39 cellular contexts compared by ENCODE assay signal in the genomic region with DNA sequence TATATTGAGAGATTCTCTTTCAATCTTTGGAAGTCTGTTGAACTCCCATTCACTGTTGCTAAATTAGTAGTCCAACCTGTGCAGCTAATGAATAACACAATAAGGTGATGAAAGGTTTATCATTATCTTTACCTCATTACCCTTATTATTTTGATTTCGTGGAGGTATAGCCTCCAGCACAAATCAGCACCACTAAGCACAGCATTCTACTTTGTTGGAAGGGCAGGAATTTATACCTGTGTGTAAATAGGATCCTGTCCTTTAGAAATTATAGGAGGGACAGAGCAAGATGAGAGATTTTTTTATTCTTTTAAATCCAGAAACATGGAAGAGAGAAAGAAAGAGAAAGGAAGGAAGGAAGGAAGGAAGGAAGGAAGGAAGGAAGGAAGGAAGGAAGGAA.
"Had no signal": no experiment of that assay in that cellular context is flagged by ENCODE, and none has a peak within 500 bp of the region (broad histone marks: within the 10 kb centered on the region; RNA-seq: fewer than 3 reads in every experiment).

No MANE protein-coding gene starts in this region.

- H3K4me1 ChIP-seq: adrenal gland, ascending aorta, body of pancreas, breast epithelium had no signal

- H3K36me3 Mint-ChIP-seq: activated naive CD4-positive, alpha-beta T cell treated with anti-CD3 and anti-CD28 coated beads, Interleukin-2, amount 10 ng/mL, durations not matched to agents 7 days and 5 days; activated naive CD4-positive, alpha-beta T cell treated with anti-CD3 and anti-CD28 coated beads, Interleukin-2, amount 50 U/mL, for 24 hours; activated naive CD4-positive, alpha-beta T cell treated with anti-CD3 and anti-CD28 coated beads, Interleukin-2, amount 50 U/mL, for 72 hours; activated naive CD8-positive, alpha-beta T cell; activated naive CD8-positive, alpha-beta T cell treated with anti-CD3 and anti-CD28 coated beads for 36 hours; activated naive CD8-positive, alpha-beta T cell treated with anti-CD3 and anti-CD28 coated beads, Interleukin-2, amount 10 ng/mL, durations not matched to agents 7 days and 5 days; brain had no signal

- H3K4me3 Mint-ChIP-seq: activated naive CD4-positive, alpha-beta T cell treated with anti-CD3 and anti-CD28 coated beads for 36 hours; activated naive CD4-positive, alpha-beta T cell treated with anti-CD3 and anti-CD28 coated beads, Interleukin-2, amount 10 ng/mL, durations not matched to agents 7 days and 5 days; activated naive CD4-positive, alpha-beta T cell treated with anti-CD3 and anti-CD28 coated beads, Interleukin-2, amount 50 U/mL, for 24 hours; activated naive CD8-positive, alpha-beta T cell; activated naive CD8-positive, alpha-beta T cell treated with anti-CD3 and anti-CD28 coated beads for 36 hours; activated naive CD8-positive, alpha-beta T cell treated with anti-CD3 and anti-CD28 coated beads, Interleukin-2, amount 10 ng/mL, durations not matched to agents 7 days and 5 days; activated naive CD8-positive, alpha-beta T cell treated with anti-CD3 and anti-CD28 coated beads, Interleukin-2, amount 50 U/mL, for 24 hours; activated T-cell treated with anti-CD3 and anti-CD28 coated beads, Interleukin-2, amount 50 U/mL, for 24 hours; activated T-cell treated with anti-CD3 and anti-CD28 coated beads, Interleukin-2, amount 50 U/mL, for 4 hours; activated T-cell treated with anti-CD3 and anti-CD28 coated beads, Interleukin-2, amount 50 U/mL, for 72 hours; activated T-helper 1 cell treated with anti-CD3 and anti-CD28 coated beads, Interleukin-12 subunit alpha, Interleukin-12 subunit beta, Interleukin-2, Interleukin-4 antibody, amounts not matched to agents 30 ng/mL and 10 ng/mL and 1 ng/mL, durations not matched to agents 14 hours and 24 hours and 36 hours; activated T-helper 17 cell treated with anti-CD3 and anti-CD28 coated beads, Interleukin-2, amount 50 U/mL, for 72 hours; brain; central memory CD8-positive, alpha-beta T cell had no signal

- FAIRE-seq: bronchial epithelial cell, colon had no signal

- H3K4me1 Mint-ChIP-seq: activated naive CD4-positive, alpha-beta T cell treated with anti-CD3 and anti-CD28 coated beads, Interleukin-2, amount 10 ng/mL, durations not matched to agents 7 days and 5 days; activated naive CD4-positive, alpha-beta T cell treated with anti-CD3 and anti-CD28 coated beads, Interleukin-2, amount 50 U/mL, for 24 hours; activated naive CD8-positive, alpha-beta T cell treated with anti-CD3 and anti-CD28 coated beads for 36 hours; activated naive CD8-positive, alpha-beta T cell treated with anti-CD3 and anti-CD28 coated beads, Interleukin-2, amount 10 ng/mL, durations not matched to agents 7 days and 5 days; activated naive CD8-positive, alpha-beta T cell treated with anti-CD3 and anti-CD28 coated beads, Interleukin-2, amount 50 U/mL, for 24 hours; activated T-helper 17 cell treated with anti-CD3 and anti-CD28 coated beads, Interleukin-2, amount 50 U/mL, for 72 hours; brain; central memory CD8-positive, alpha-beta T cell had no signal

- H3K27ac ChIP-seq: adrenal gland, ascending aorta, body of pancreas, brain microvascular endothelial cell, breast epithelium, cardiac muscle cell had no signal

- H3K27ac Mint-ChIP-seq: activated naive CD4-positive, alpha-beta T cell treated with anti-CD3 and anti-CD28 coated beads for 36 hours; activated naive CD4-positive, alpha-beta T cell treated with anti-CD3 and anti-CD28 coated beads, Interleukin-2, amount 10 ng/mL, durations not matched to agents 7 days and 5 days; activated naive CD4-positive, alpha-beta T cell treated with anti-CD3 and anti-CD28 coated beads, Interleukin-2, amount 50 U/mL, for 24 hours; activated naive CD4-positive, alpha-beta T cell treated with anti-CD3 and anti-CD28 coated beads, Interleukin-2, amount 50 U/mL, for 72 hours; activated naive CD8-positive, alpha-beta T cell; activated naive CD8-positive, alpha-beta T cell treated with anti-CD3 and anti-CD28 coated beads for 36 hours; activated naive CD8-positive, alpha-beta T cell treated with anti-CD3 and anti-CD28 coated beads, Interleukin-2, amount 10 ng/mL, durations not matched to agents 7 days and 5 days; activated naive CD8-positive, alpha-beta T cell treated with anti-CD3 and anti-CD28 coated beads, Interleukin-2, amount 50 U/mL, for 24 hours; activated T-cell treated with anti-CD3 and anti-CD28 coated beads, Interleukin-2, amount 50 U/mL, for 24 hours; activated T-cell treated with anti-CD3 and anti-CD28 coated beads, Interleukin-2, amount 50 U/mL, for 72 hours; activated T-helper 1 cell treated with anti-CD3 and anti-CD28 coated beads, Interleukin-12 subunit alpha, Interleukin-12 subunit beta, Interleukin-2, Interleukin-4 antibody, amounts not matched to agents 30 ng/mL and 10 ng/mL and 1 ng/mL, durations not matched to agents 14 hours and 24 hours and 36 hours; activated T-helper 17 cell treated with anti-CD3 and anti-CD28 coated beads, Interleukin-2, amount 50 U/mL, for 72 hours; activated T-helper 2 cell treated with anti-CD3 and anti-CD28 coated beads, Interferon-gamma antibody, Interleukin-2, Interleukin-4, amounts not matched to agents 10 μg/mL and 5 μg/mL and 100 μg/mL, durations not matched to agents 14 hours and 24 hours and 36 hours; brain had no signal

- H3K4me3 ChIP-seq: adrenal gland, ascending aorta, body of pancreas, breast epithelium, cardiac muscle cell had no signal

- H3K27me3 Mint-ChIP-seq: activated naive CD4-positive, alpha-beta T cell treated with anti-CD3 and anti-CD28 coated beads, Interleukin-2, amount 10 ng/mL, durations not matched to agents 7 days and 5 days; activated naive CD4-positive, alpha-beta T cell treated with anti-CD3 and anti-CD28 coated beads, Interleukin-2, amount 50 U/mL, for 24 hours; activated naive CD8-positive, alpha-beta T cell; activated naive CD8-positive, alpha-beta T cell treated with anti-CD3 and anti-CD28 coated beads for 36 hours; activated naive CD8-positive, alpha-beta T cell treated with anti-CD3 and anti-CD28 coated beads, Interleukin-2, amount 10 ng/mL, durations not matched to agents 7 days and 5 days; activated naive CD8-positive, alpha-beta T cell treated with anti-CD3 and anti-CD28 coated beads, Interleukin-2, amount 50 U/mL, for 24 hours; activated T-cell treated with anti-CD3 and anti-CD28 coated beads, Interleukin-2, amount 50 U/mL, for 24 hours; activated T-helper 17 cell treated with anti-CD3 and anti-CD28 coated beads, Interleukin-2, amount 50 U/mL, for 72 hours; brain; central memory CD8-positive, alpha-beta T cell had no signal

- H3K9me3 ChIP-seq: adrenal gland, ascending aorta, body of pancreas, breast epithelium had no signal

- H3K36me3 ChIP-seq: adrenal gland, ascending aorta, brain microvascular endothelial cell, breast epithelium, cardiac muscle cell had no signal

- H3K9me3 Mint-ChIP-seq: activated naive CD4-positive, alpha-beta T cell treated with anti-CD3 and anti-CD28 coated beads for 36 hours; activated naive CD4-positive, alpha-beta T cell treated with anti-CD3 and anti-CD28 coated beads, Interleukin-2, amount 10 ng/mL, durations not matched to agents 7 days and 5 days; activated naive CD8-positive, alpha-beta T cell treated with anti-CD3 and anti-CD28 coated beads for 36 hours; activated T-cell treated with anti-CD3 and anti-CD28 coated beads, Interleukin-2, amount 50 U/mL, for 24 hours; activated T-helper 1 cell treated with anti-CD3 and anti-CD28 coated beads, Interleukin-12 subunit alpha, Interleukin-12 subunit beta, Interleukin-2, Interleukin-4 antibody, amounts not matched to agents 30 ng/mL and 10 ng/mL and 1 ng/mL, durations not matched to agents 14 hours and 24 hours and 36 hours; activated T-helper 2 cell treated with anti-CD3 and anti-CD28 coated beads, Interferon-gamma antibody, Interleukin-2, Interleukin-4, amounts not matched to agents 10 μg/mL and 5 μg/mL and 100 μg/mL, durations not matched to agents 14 hours and 24 hours and 36 hours; brain had no signal

- ATAC-seq: activated naive CD4-positive, alpha-beta T cell treated with anti-CD3 and anti-CD28 coated beads, Interleukin-2, amount 50 U/mL, for 72 hours; activated naive CD8-positive, alpha-beta T cell treated with anti-CD3 and anti-CD28 coated beads, Interleukin-2, amount 50 U/mL, for 24 hours; activated T-cell treated with anti-CD3 and anti-CD28 coated beads, Interleukin-2, amount 50 U/mL, for 4 hours; activated T-cell treated with anti-CD3 and anti-CD28 coated beads, Interleukin-2, amount 50 U/mL, for 72 hours; activated T-helper 17 cell treated with anti-CD3 and anti-CD28 coated beads, Interleukin-2, amount 50 U/mL, for 72 hours; body of pancreas had no signal

- DNase-seq: activated effector memory CD4-positive, alpha-beta T cell treated with anti-CD3 and anti-CD28 coated beads, Interleukin-2, amount 50 U/mL, for 16 hours; activated effector memory CD4-positive, alpha-beta T cell treated with Interleukin-2 at 50 U/mL for 16 hours; activated gamma-delta T cell; activated gamma-delta T cell treated with Interleukin-2 at 50 U/mL for 16 hours; activated naive CD4-positive, alpha-beta T cell; activated naive CD4-positive, alpha-beta T cell treated with anti-CD3 and anti-CD28 coated beads for 36 hours; activated naive CD4-positive, alpha-beta T cell treated with anti-CD3 and anti-CD28 coated beads, Interleukin-2, amount 10 ng/mL, durations not matched to agents 7 days and 5 days; activated naive CD4-positive, alpha-beta T cell treated with anti-CD3 and anti-CD28 coated beads, Interleukin-2, amount 50 U/mL, for 16 hours; activated naive CD4-positive, alpha-beta T cell treated with Interleukin-2 at 50 U/mL for 16 hours; activated naive CD8-positive, alpha-beta T cell treated with anti-CD3 and anti-CD28 coated beads for 36 hours; activated naive CD8-positive, alpha-beta T cell treated with anti-CD3 and anti-CD28 coated beads, Interleukin-2, amount 10 ng/mL, durations not matched to agents 7 days and 5 days; activated naive CD8-positive, alpha-beta T cell treated with anti-CD3 and anti-CD28 coated beads, Interleukin-2, amount 50 U/mL, for 24 hours; activated T-cell treated with anti-CD3 and anti-CD28 coated beads, Interleukin-2, amount 50 U/mL, for 1 hour; activated T-cell treated with anti-CD3 and anti-CD28 coated beads, Interleukin-2, amount 50 U/mL, for 24 hours; activated T-cell treated with anti-CD3 and anti-CD28 coated beads, Interleukin-2, amount 50 U/mL, for 4 hours; activated T-cell treated with anti-CD3 and anti-CD28 coated beads, Interleukin-2, amount 50 U/mL, for 48 hours; activated T-cell treated with anti-CD3 and anti-CD28 coated beads, Interleukin-2, amount 50 U/mL, for 72 hours; adrenal gland; amniotic stem cell; anterior cingulate cortex; aorta; body of pancreas; brain microvascular endothelial cell; caudate nucleus; central memory CD4-positive, alpha-beta T cell; cerebellar nuclear complex had no signal

- H3K27me3 ChIP-seq: adrenal gland, ascending aorta, body of pancreas, brain microvascular endothelial cell, breast epithelium, cardiac muscle cell had no signal
